In genomic region chr10:129078322-129078721, GRCh38 we compare ENCODE assay signal across 24 cellular contexts.
DNase-seq lines count a peak whose midpoint lies in the region; ATAC-seq and TF ChIP-seq lines count a peak whose summit lies in the region.
"Had no signal": no experiment of that assay in that cellular context is flagged by ENCODE, and none has a peak within 500 bp of the region (broad histone marks: within the 10 kb centered on the region; RNA-seq: fewer than 3 reads in every experiment).

No MANE protein-coding gene starts in this region.

- DNase-seq in G401 (ENCODE audit: low spot score) (peak; percentile 36), colonic mucosa (peak; percentile 6), pons (ENCODE audit: low spot score) (peak; percentile 39), thoracic aorta (ENCODE audit: low spot score) (no peak), NCI-H2107 (lab: John Stamatoyannopoulos, UW) (no peak), SIG-M5 treated with dmso at 0.1 percent for 504 hours (lab: John Stamatoyannopoulos, UW; ENCODE audit: unreplicated experiment) (no peak)
- DNase-seq in activated effector memory CD4-positive, alpha-beta T cell treated with Interleukin-2 at 50 U/mL for 16 hours, result no peak
- DNase-seq: Caco-2; CD8-positive, alpha-beta T cell; GDM1; GOT3; HFFc6; IMR-90; KG1; MM.1S; NCI-H2029; NCI-H2227 treated with DMSO at 0.1 percent for 48 hours; NCI-H526 treated with DMSO at 0.1 percent for 48 hours; PC-9; Right ventricle myocardium superior had no signal

- ATAC-seq in thoracic aorta (ENCODE audit: insufficient number of reproducible peaks, low FRiP score, low read depth), result peak; percentile 60
- ATAC-seq: A549; CD8-positive, alpha-beta T cell; GM12878 had no signal

- no peaks in the 10 kb centered on the region for H3K4me1 ChIP-seq in colonic mucosa
- H3K4me1 ChIP-seq in thoracic aorta (ENCODE audit: control insufficient read depth in 1 of 2, low read depth in 2 of 2), result peaks cover 13 to 27% of the 10 kb centered on the region in 2 donors
- H3K4me1 ChIP-seq: A549, Caco-2, HAP-1 had no signal

- H3K36me3 ChIP-seq in colonic mucosa (no peaks in the 10 kb centered on the region), thoracic aorta (no peaks in the 10 kb centered on the region)
- H3K36me3 ChIP-seq: HAP-1 had no signal

- H3K27ac ChIP-seq in colonic mucosa, result no peak overlapping the region
- H3K27ac ChIP-seq in thoracic aorta, result peak overlapping the region in 1 of 2 donors; percentile 22
- H3K27ac ChIP-seq: A549, C4-2B, PC-9 had no signal

- no peak for TF ChIP-seq CTCF in colonic mucosa (IDR thresholded peaks at IDR 0.05)
- TF ChIP-seq CTCF in thoracic aorta (IDR thresholded peaks at IDR 0.05), result no peak

- intact Hi-C loops in colonic mucosa (cut with DNase I), result no loop called here

- in situ Hi-C loops in G401 (cut with HindIII; ENCODE audit: low sequenced_read_pairs), result no loop called here

- H3K27me3 ChIP-seq in colonic mucosa, result no peaks in the 10 kb centered on the region
- H3K27me3 ChIP-seq in thoracic aorta (replicated peaks; ENCODE audit: insufficient read depth), result no peaks in the 10 kb centered on the region

- no peak overlapping the region for H3K9ac ChIP-seq in colonic mucosa (ENCODE audit: low read depth in 2 of 2, low read length in 2 of 2)

- H3K4me3 ChIP-seq in colonic mucosa (no peak overlapping the region), thoracic aorta (no peak overlapping the region)
- H3K4me3 ChIP-seq: A549, GM12878, HAP-1, PC-9 had no signal

- H3K9me3 ChIP-seq in colonic mucosa, result no peaks in the 10 kb centered on the region
- H3K9me3 ChIP-seq in thoracic aorta, result no peaks in the 10 kb centered on the region
- H3K9me3 ChIP-seq: A549, HAP-1 had no signal

Comparison
In these comparisons a context has a peak if more than half of its experiments do, and no peak if none do; other contexts are left out.
1. DNase-seq: peak in G401 (single experiment), colonic mucosa (single experiment) and pons (single experiment); none in thoracic aorta (single experiment), NCI-H2107 (single experiment), activated effector memory CD4-positive, alpha-beta T cell treated with Interleukin-2 at 50 U/mL for 16 hours (single experiment) and SIG-M5 treated with dmso at 0.1 percent for 504 hours (single experiment).